8 cellular contexts compared by ENCODE assay signal in the genomic region with DNA sequence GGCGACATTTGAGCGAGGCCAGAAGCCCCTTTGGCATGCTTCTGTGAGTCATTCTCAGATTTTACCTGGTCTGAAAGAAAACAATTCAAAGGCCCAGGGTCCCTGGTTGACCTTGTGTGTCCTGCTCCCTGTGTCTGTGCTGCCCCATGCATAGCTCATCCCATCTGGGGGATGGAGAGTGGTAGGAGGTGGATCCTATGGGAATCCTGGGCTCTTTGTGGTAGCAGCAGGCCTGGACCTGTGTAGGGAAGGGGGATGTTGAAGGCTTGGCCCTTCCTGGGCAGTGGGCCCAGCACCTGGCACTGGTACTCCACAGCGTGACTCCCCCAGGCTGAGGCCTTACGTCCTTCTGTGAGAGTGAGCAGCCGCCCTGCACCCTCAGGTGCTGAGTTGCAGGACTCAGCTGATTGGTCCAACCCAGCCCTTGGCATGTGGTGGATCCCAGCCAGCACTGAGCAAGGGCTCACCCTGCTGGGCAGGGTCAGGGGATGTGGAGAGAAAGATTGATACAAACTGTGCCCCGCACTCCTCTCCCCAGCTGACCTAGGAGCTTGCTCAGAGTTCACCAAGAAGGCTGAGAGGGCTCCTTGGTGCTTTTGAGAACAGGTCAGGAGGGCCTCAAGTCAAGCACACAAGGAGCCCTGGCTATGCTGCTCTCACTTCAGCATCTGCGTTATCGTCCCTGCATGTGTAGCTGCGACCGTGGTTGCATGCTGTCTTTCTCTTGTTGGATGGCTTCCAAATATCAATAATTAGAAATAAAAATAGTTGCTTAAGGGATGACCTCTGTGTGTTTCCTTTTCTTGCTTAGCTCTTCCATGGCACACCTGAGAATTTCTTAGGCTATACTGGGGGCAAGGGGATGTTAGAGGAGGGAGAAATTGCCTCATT. TPM values are rescaled to one million over a fixed set of nuclear protein-coding genes. Genes with fewer than 3 reads are reported as not detected.
DNase-seq lines count a peak whose midpoint lies in the region; ATAC-seq, FAIRE-seq and TF ChIP-seq lines count a peak whose summit lies in the region.

No MANE protein-coding gene starts in this region.

- TF ChIP-seq POLR2A in GM18505 (IDR thresholded peaks at IDR 0.05; ENCODE audit: borderline replicate concordance, extremely low read depth, insufficient read depth, insufficient read length): no peak

- intact Hi-C loops in activated naive CD4-positive, alpha-beta T cell treated with anti-CD3 and anti-CD28 coated beads for 36 hours (cut with micrococcal nuclease): no loop called here

- H3K36me3 Mint-ChIP-seq in activated naive CD4-positive, alpha-beta T cell treated with anti-CD3 and anti-CD28 coated beads for 36 hours (ENCODE audit: low read depth): peaks cover 2% of the 10 kb centered on the region

- FAIRE-seq in urothelium cell line (lab: Jason Lieb, UNC): no peak

- no peaks in the 10 kb centered on the region for H3K9me3 Mint-ChIP-seq in activated naive CD4-positive, alpha-beta T cell treated with anti-CD3 and anti-CD28 coated beads for 36 hours

- CTCF ChIA-PET in activated naive CD4-positive, alpha-beta T cell treated with anti-CD3 and anti-CD28 coated beads for 36 hours (lab: Charles Lee): interaction anchor here (0.6 to 4.3 kb wide), 6 partner anchors 9 to 971 kb away, joined by 3 to 36 read pairs (median 4); a partner anchor contains a TSS

- DNase-seq in activated naive CD4-positive, alpha-beta T cell treated with anti-CD3 and anti-CD28 coated beads for 36 hours: peak; percentile 25
- no peak for DNase-seq in activated naive CD4-positive, alpha-beta T cell treated with anti-CD3 and anti-CD28 coated beads, Interleukin-2, amount 50 U/mL, for 16 hours
- peak; percentile 42 for DNase-seq in astrocyte of the hippocampus (ENCODE audit: low read depth, low spot score)
- DNase-seq in kidney glomerular epithelial cell (lab: John Stamatoyannopoulos, UW): peak; percentile 22
- peak; percentile 43 for DNase-seq in urothelium cell line (ENCODE audit: low spot score)
- no peak for DNase-seq in SKM-1 treated with dmso at 0.1 percent for 144 hours (lab: John Stamatoyannopoulos, UW; ENCODE audit: unreplicated experiment)

- H3K27me3 Mint-ChIP-seq in activated naive CD4-positive, alpha-beta T cell treated with anti-CD3 and anti-CD28 coated beads for 36 hours (ENCODE audit: low read depth): no peaks in the 10 kb centered on the region

- H3K4me3 Mint-ChIP-seq in activated naive CD4-positive, alpha-beta T cell treated with anti-CD3 and anti-CD28 coated beads for 36 hours: no peak overlapping the region

- peaks cover 14% of the 10 kb centered on the region for H3K4me1 Mint-ChIP-seq in activated naive CD4-positive, alpha-beta T cell treated with anti-CD3 and anti-CD28 coated beads for 36 hours (ENCODE audit: low read depth)

- H3K27ac Mint-ChIP-seq in activated naive CD4-positive, alpha-beta T cell treated with anti-CD3 and anti-CD28 coated beads for 36 hours: no peak overlapping the region

- ATAC-seq in GM18861 (IDR thresholded peaks at IDR 0.05; ENCODE audit: unreplicated experiment): no peak
- ATAC-seq in GM18505 (IDR thresholded peaks at IDR 0.05; ENCODE audit: unreplicated experiment): no peak

RNA-seq across cellular contexts. Expression of a gene that starts 21.4 kb away (rescaled TPM):
- total RNA-seq in activated naive CD4-positive, alpha-beta T cell treated with anti-CD3 and anti-CD28 coated beads for 36 hours: 10 to 100 TPM; 18.7 to 19.8 TPM

RNA-seq across cellular contexts. Expression of a gene that starts 32.1 kb away (rescaled TPM):
- 1 to 10 TPM; 9.0 to 9.7 TPM for total RNA-seq in activated naive CD4-positive, alpha-beta T cell treated with anti-CD3 and anti-CD28 coated beads for 36 hours

RNA-seq across cellular contexts. Expression of a gene that starts 32.3 kb away (rescaled TPM):
- 10 to 100 TPM; 13.8 to 13.9 TPM for total RNA-seq in activated naive CD4-positive, alpha-beta T cell treated with anti-CD3 and anti-CD28 coated beads for 36 hours

Comparison
In these comparisons a context has a peak if more than half of its experiments do, and no peak if none do; other contexts are left out.
1. DNase-seq: peak in activated naive CD4-positive, alpha-beta T cell treated with anti-CD3 and anti-CD28 coated beads for 36 hours (single experiment), astrocyte of the hippocampus (single experiment), kidney glomerular epithelial cell (single experiment) and urothelium cell line (single experiment); none in activated naive CD4-positive, alpha-beta T cell treated with anti-CD3 and anti-CD28 coated beads, Interleukin-2, amount 50 U/mL, for 16 hours (single experiment) and SKM-1 treated with dmso at 0.1 percent for 144 hours (single experiment).